In the genomic region with DNA sequence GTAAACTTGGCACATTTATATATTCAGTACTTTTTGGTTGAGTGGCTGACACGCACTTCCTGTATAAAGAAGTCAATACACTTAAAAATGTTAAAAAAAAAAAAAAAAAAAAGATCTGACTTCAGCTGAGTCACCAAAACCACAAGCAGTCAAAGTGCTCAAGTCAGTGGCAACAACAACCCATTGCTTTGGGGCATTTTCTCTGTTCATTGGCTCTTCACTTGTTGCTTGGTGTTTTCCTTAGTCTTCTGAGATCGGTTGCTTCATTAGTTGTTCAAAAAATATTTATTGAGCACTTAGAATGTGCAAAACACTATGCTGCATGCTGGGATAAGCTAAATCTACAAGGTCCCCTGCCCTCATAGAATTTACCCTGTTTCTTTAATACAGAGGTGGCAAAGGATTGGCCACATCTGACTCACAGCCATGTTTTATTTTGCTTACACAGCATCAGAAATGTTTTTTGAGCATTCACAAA, we compare ENCODE assay signal across 8 cellular contexts.
DNase-seq lines count a peak whose midpoint lies in the region; ATAC-seq and TF ChIP-seq lines count a peak whose summit lies in the region.

No MANE protein-coding gene starts in this region.

- no peak overlapping the region for H3K14ac ChIP-seq in mesenchymal stem cell (ENCODE audit: low read length in 2 of 2)

- peak overlapping the region; percentile 90 for H3K27ac ChIP-seq in SJCRH30
- H3K27ac ChIP-seq in mesenchymal stem cell (ENCODE audit: low read length, poor library complexity, severe bottlenecking) = peak overlapping the region; percentile 88
- peak overlapping the region; percentile 73 for H3K27ac ChIP-seq in urinary bladder (ENCODE audit: low read depth)

- DNase-seq in Ammon's horn (ENCODE audit: low spot score) = peak; percentile 15
- DNase-seq in SJCRH30 = peak; percentile 65 to 85
- DNase-seq in astrocyte of the cerebellum (ENCODE audit: low read depth) = peak; percentile 71
- DNase-seq in mesenchymal stem cell = peak; percentile 95
- no peak for DNase-seq in NCI-H345 treated with DMSO at 0.1 percent for 48 hours (lab: John Stamatoyannopoulos, UW; ENCODE audit: unreplicated experiment)

- no peak overlapping the region for H4K91ac ChIP-seq in mesenchymal stem cell (ENCODE audit: low read length)

- no peak overlapping the region for H2AK5ac ChIP-seq in mesenchymal stem cell (ENCODE audit: low read length, severe bottlenecking)

- H3K4me1 ChIP-seq in SJCRH30 (peaks cover 49% of the 10 kb centered on the region), mesenchymal stem cell (ENCODE audit: control insufficient read depth, insufficient read depth, low read depth, low read length) (no peaks in the 10 kb centered on the region), urinary bladder (ENCODE audit: insufficient read depth) (no peaks in the 10 kb centered on the region)

- peak overlapping the region; percentile 50 for H3K4me2 ChIP-seq in mesenchymal stem cell (ENCODE audit: low read length, poor library complexity, severe bottlenecking)

- WGBS in mesenchymal stem cell = no CpG with 5 or more reads among the region's 2 CpGs
- WGBS in urinary bladder = 64% methylated on average over 2 of the region's 2 CpGs

- H3K27me3 ChIP-seq in SJCRH30 (no peaks in the 10 kb centered on the region), mesenchymal stem cell (ENCODE audit: control insufficient read depth in 1 of 2, insufficient read depth in 1 of 2, low read length in 2 of 2) (no peaks in the 10 kb centered on the region)

- ATAC-seq in GM19043 (IDR thresholded peaks at IDR 0.05; ENCODE audit: low read depth, unreplicated experiment) (peak; percentile 75), HG03175 (IDR thresholded peaks at IDR 0.05; ENCODE audit: unreplicated experiment) (peak; percentile 84)

- H3K4me3 ChIP-seq in SJCRH30 = peak overlapping the region; percentile 44
- no peak overlapping the region for H3K4me3 ChIP-seq in astrocyte of the cerebellum (ENCODE audit: low read depth, low read length)
- peak overlapping the region in 1 of 2 experiments; percentile 21 for H3K4me3 ChIP-seq in mesenchymal stem cell (ENCODE audit: insufficient read depth in 1 of 2, low read depth in 1 of 2, low read length in 2 of 2)
- no peak overlapping the region for H3K4me3 ChIP-seq in urinary bladder (ENCODE audit: low read depth, low read length)

- no peak overlapping the region for H2BK12ac ChIP-seq in mesenchymal stem cell (ENCODE audit: low read length in 2 of 2)

- in situ Hi-C loops in astrocyte of the cerebellum (cut with HindIII; ENCODE audit: low sequenced_read_pairs) = no loop called here

- no peaks in the 10 kb centered on the region for H3K79me1 ChIP-seq in mesenchymal stem cell (replicated peaks; ENCODE audit: low read length, poor library complexity, severe bottlenecking)

- peak overlapping the region; percentile 62 for H3K9ac ChIP-seq in mesenchymal stem cell (ENCODE audit: low read length)

- no peak overlapping the region for H2BK120ac ChIP-seq in mesenchymal stem cell (ENCODE audit: low read depth, low read length)

- no peak overlapping the region for H3K4ac ChIP-seq in mesenchymal stem cell (ENCODE audit: low read depth in 1 of 2, low read length in 2 of 2)

- no peak overlapping the region for H2BK15ac ChIP-seq in mesenchymal stem cell (ENCODE audit: low read depth, poor library complexity, severe bottlenecking)

- H3K9me3 ChIP-seq in SJCRH30 (replicated peaks) = no peaks in the 10 kb centered on the region
- H3K9me3 ChIP-seq in mesenchymal stem cell (ENCODE audit: control insufficient read depth, low read length) = no peaks in the 10 kb centered on the region

- H3K36me3 ChIP-seq in SJCRH30 (no peaks in the 10 kb centered on the region), mesenchymal stem cell (ENCODE audit: control insufficient read depth in 1 of 2, insufficient read depth in 2 of 2, low read depth in 1 of 2, low read length in 2 of 2) (no peaks in the 10 kb centered on the region), urinary bladder (ENCODE audit: insufficient read depth) (no peaks in the 10 kb centered on the region)

- H3K18ac ChIP-seq in mesenchymal stem cell (ENCODE audit: low read depth in 1 of 2, low read length in 2 of 2) = no peak overlapping the region

- no peak overlapping the region for H2AFZ ChIP-seq in mesenchymal stem cell (ENCODE audit: low read depth, low read length)

- H3K23ac ChIP-seq in mesenchymal stem cell (ENCODE audit: low read length in 2 of 2) = no peak overlapping the region

- H4K8ac ChIP-seq in mesenchymal stem cell (ENCODE audit: low read length) = no peak overlapping the region

- no peak for TF ChIP-seq CTCF in astrocyte of the cerebellum (IDR thresholded peaks at IDR 0.05; ENCODE audit: low read depth, low read length, missing control alignments)

- no peak overlapping the region for H2BK5ac ChIP-seq in mesenchymal stem cell (ENCODE audit: low read depth, low read length, poor library complexity, severe bottlenecking)
